8 cellular contexts compared by ENCODE assay signal in the genomic region with DNA sequence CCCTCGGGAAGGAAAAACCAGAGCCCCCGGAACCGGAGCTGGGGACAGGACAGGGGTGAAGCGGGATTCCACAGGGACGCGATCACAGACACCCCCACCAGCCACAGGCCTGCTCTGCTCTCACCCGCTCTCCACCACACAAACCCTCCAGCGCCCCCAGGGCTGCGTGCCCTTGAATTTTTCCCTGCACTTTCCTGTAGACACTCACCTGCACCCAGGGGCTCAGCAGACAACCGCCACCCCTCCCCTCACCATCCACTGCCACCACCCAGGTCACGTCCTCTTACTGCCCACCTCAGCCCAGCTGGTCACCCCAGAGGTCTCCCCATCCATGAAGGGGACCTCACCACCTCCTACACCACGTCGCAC. TPM values are rescaled to one million over a fixed set of nuclear protein-coding genes. Genes with fewer than 3 reads are reported as not detected.
DNase-seq lines count a peak whose midpoint lies in the region; ATAC-seq, FAIRE-seq and TF ChIP-seq lines count a peak whose summit lies in the region.

No MANE protein-coding gene starts in this region.

- H3K4me3 ChIP-seq in A549 (peak overlapping the region; percentile 56), HUES48 (ENCODE audit: low read depth, low read length) (peak overlapping the region; percentile 63), brain microvascular endothelial cell (ENCODE audit: low read depth, low read length) (peak overlapping the region; percentile 73), lung (peak overlapping the region; percentile 29)

- WGBS in A549 (ENCODE audit: missing lambda C conversion rate): 25% methylated on average over 7 of the region's 13 CpGs
- WGBS in lung, 2 donors: 27 to 29% methylated on average over 10 to 13 of the region's 13 CpGs

- H3K27ac ChIP-seq in A549: peak overlapping the region; percentile 34 to 70; a peak in 3 of 6 replicates
- H3K27ac ChIP-seq in HUES48 (ENCODE audit: low read depth, low read length): no peak overlapping the region
- no peak overlapping the region for H3K27ac ChIP-seq in brain microvascular endothelial cell
- H3K27ac ChIP-seq in lung (ENCODE audit: low read depth in 1 of 2, low read length in 1 of 2): no peak overlapping the region

- H3K4me1 ChIP-seq in A549 (peaks cover 4% of the 10 kb centered on the region; the same call in 1 of the 3 replicates), HUES48 (ENCODE audit: control insufficient read depth, insufficient read depth, low read length) (peaks cover 7% of the 10 kb centered on the region; the same call in 1 of the 2 replicates), lung (ENCODE audit: control insufficient read depth in 2 of 2, insufficient read depth in 2 of 2, low read length in 2 of 2) (peaks cover 0 to 6% of the 10 kb centered on the region in 2 donors)

- H3K4me2 ChIP-seq in A549: peak overlapping the region; percentile 88

- FAIRE-seq in A549 (lab: Jason Lieb, UNC): no peak

- DNase-seq in A549 (ENCODE audit: low read depth in 1 of 2, low spot score in 1 of 2): no peak
- DNase-seq in brain microvascular endothelial cell: no peak
- DNase-seq in lung (ENCODE audit: low spot score): no peak
- no peak for DNase-seq in nucleus accumbens (lab: John Stamatoyannopoulos, UW)

- TF ChIP-seq CTCF in A549 (IDR thresholded peaks at IDR 0.05): no peak
- TF ChIP-seq CTCF in brain microvascular endothelial cell (IDR thresholded peaks at IDR 0.05; ENCODE audit: low read depth, low read length, missing control alignments): peak; percentile 25
- no peak for TF ChIP-seq CTCF in lung (IDR thresholded peaks at IDR 0.05; ENCODE audit: control extremely low read depth, extremely low read depth)

- POLR2A ChIA-PET in A549 (lab: Yijun Ruan, JAX): no interaction called here

- no peak for TF ChIP-seq POLR2A in A549 (IDR thresholded peaks at IDR 0.05; ENCODE audit: low read length)

- H3K27me3 ChIP-seq in HUES48 (ENCODE audit: control insufficient read depth, insufficient read depth, low read length): peaks cover 78% of the 10 kb centered on the region
- peaks cover 28% of the 10 kb centered on the region for H3K27me3 ChIP-seq in brain microvascular endothelial cell (replicated peaks)
- no peaks in the 10 kb centered on the region for H3K27me3 ChIP-seq in lung (ENCODE audit: control insufficient read depth, insufficient read depth)

- no peak for TF ChIP-seq EP300 in A549 (IDR thresholded peaks at IDR 0.05)

- no peaks in the 10 kb centered on the region for H3K36me3 ChIP-seq in HUES48 (ENCODE audit: control insufficient read depth, insufficient read depth, low read length)
- H3K36me3 ChIP-seq in brain microvascular endothelial cell (replicated peaks): no peaks in the 10 kb centered on the region
- H3K36me3 ChIP-seq in lung (ENCODE audit: control insufficient read depth in 2 of 2, insufficient read depth in 2 of 2, low read length in 2 of 2): no peaks in the 10 kb centered on the region

- ATAC-seq in A549 (peak in 1 of 2 experiments; percentile 31; a peak in 3 of 6 replicates), lung (ENCODE audit: insufficient read depth, low FRiP score) (no peak), HG02623 (IDR thresholded peaks at IDR 0.05; ENCODE audit: unreplicated experiment) (no peak), HG02981 (IDR thresholded peaks at IDR 0.05; ENCODE audit: unreplicated experiment) (no peak), HG03196 (IDR thresholded peaks at IDR 0.05; ENCODE audit: unreplicated experiment) (no peak)

- no peak for TF ChIP-seq RAD21 in A549 (conservative IDR thresholded peaks at IDR 0.05 in 1 of 2, IDR thresholded peaks at IDR 0.05 in 1 of 2)

- no peak overlapping the region for H3K9ac ChIP-seq in HUES48 (ENCODE audit: low read depth, low read length)

- CTCF ChIA-PET in A549 (lab: Yijun Ruan, JAX): no interaction called here

- in situ Hi-C loops in brain microvascular endothelial cell (cut with HindIII; ENCODE audit: low pct_ligation_motif_present, low sequenced_read_pairs): no loop called here

- no peaks in the 10 kb centered on the region for H3K9me3 ChIP-seq in A549
- H3K9me3 ChIP-seq in HUES48 (ENCODE audit: control insufficient read depth, insufficient read depth, low read length): no peaks in the 10 kb centered on the region
- H3K9me3 ChIP-seq in lung (ENCODE audit: control insufficient read depth in 2 of 2, insufficient read depth in 1 of 2, low read length in 1 of 2): no peaks in the 10 kb centered on the region

TF ChIP-seq in A549, 52 proteins besides CTCF, POLR2A, EP300 and RAD21:
- TF ChIP-seq RARB (CRISPR knock-in tag; IDR thresholded peaks at IDR 0.05): no peak
- TF ChIP-seq, protein P1, sequence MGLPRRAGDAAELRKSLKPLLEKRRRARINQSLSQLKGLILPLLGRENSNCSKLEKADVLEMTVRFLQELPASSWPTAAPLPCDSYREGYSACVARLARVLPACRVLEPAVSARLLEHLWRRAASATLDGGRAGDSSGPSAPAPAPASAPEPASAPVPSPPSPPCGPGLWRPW (IDR thresholded peaks at IDR 0.05): no peak
- no peak for TF ChIP-seq PHF8 (IDR thresholded peaks at IDR 0.05; ENCODE audit: borderline replicate concordance, low read depth)
- TF ChIP-seq CBX2 (IDR thresholded peaks at IDR 0.05; ENCODE audit: borderline replicate concordance, low read depth): no peak
- TF ChIP-seq, protein P2, sequence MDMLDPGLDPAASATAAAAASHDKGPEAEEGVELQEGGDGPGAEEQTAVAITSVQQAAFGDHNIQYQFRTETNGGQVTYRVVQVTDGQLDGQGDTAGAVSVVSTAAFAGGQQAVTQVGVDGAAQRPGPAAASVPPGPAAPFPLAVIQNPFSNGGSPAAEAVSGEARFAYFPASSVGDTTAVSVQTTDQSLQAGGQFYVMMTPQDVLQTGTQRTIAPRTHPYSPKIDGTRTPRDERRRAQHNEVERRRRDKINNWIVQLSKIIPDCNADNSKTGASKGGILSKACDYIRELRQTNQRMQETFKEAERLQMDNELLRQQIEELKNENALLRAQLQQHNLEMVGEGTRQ (IDR thresholded peaks at IDR 0.05): no peak
- TF ChIP-seq NFE2L2 (conservative IDR thresholded peaks at IDR 0.05; ENCODE audit: low read length): no peak
- TF ChIP-seq, protein P3, sequence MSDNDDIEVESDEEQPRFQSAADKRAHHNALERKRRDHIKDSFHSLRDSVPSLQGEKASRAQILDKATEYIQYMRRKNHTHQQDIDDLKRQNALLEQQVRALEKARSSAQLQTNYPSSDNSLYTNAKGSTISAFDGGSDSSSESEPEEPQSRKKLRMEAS (IDR thresholded peaks at IDR 0.05): no peak
- TF ChIP-seq KDM5A (IDR thresholded peaks at IDR 0.05): no peak
- TF ChIP-seq TFCP2L1 (CRISPR knock-in tag; IDR thresholded peaks at IDR 0.05): no peak
- TF ChIP-seq HOXB5 (CRISPR knock-in tag; IDR thresholded peaks at IDR 0.05): no peak
- no peak for TF ChIP-seq ZFP36 (IDR thresholded peaks at IDR 0.05; ENCODE audit: borderline replicate concordance, partially characterized antibody)
- no peak for TF ChIP-seq ZNF302 (CRISPR knock-in tag; IDR thresholded peaks at IDR 0.05)
- no peak for TF ChIP-seq CEBPB (IDR thresholded peaks at IDR 0.05)
- no peak for TF ChIP-seq BHLHE40 (IDR thresholded peaks at IDR 0.05; ENCODE audit: low read depth, low read length)
- TF ChIP-seq CHD4 (IDR thresholded peaks at IDR 0.05; ENCODE audit: borderline replicate concordance): no peak
- TF ChIP-seq CHD2 (IDR thresholded peaks at IDR 0.05; ENCODE audit: low read length, partially characterized antibody): no peak
- no peak for TF ChIP-seq MYC (IDR thresholded peaks at IDR 0.05; ENCODE audit: borderline replicate concordance, low read length)

RNA-seq across cellular contexts. Expression of a gene that starts 0.6 kb away (rescaled TPM):
- polyA plus RNA-seq in A549 (2011; rRNA removed) (2.7 and 3.2 TPM in 2 replicates), A549 (2017; fragmentation: RNase III; extraction: RNeasy Plus Mini Kit Qiagen cat#74134 plus additional on column Dnase treatment) (4.2 to 5.0 TPM (median 4.5 TPM) in 3 replicates), lung (1 to 10 TPM; 1.2 to 6.2 TPM)
- polyA plus RNA-seq in A549 (2012; cell fraction: cytosol; rRNA removed): 2.0 TPM in 2 replicates
- 1.8 and 2.2 TPM in 2 replicates for polyA plus RNA-seq in A549 (2012; cell fraction: nucleus; rRNA removed)
- 0.39 and 1.4 TPM in 2 replicates for polyA minus RNA-seq in A549 (2011; rRNA and poly(A)+ RNA removed)
- 1 to 10 TPM; 2.4 to 2.9 TPM for total RNA-seq in lung

RNA-seq across cellular contexts. Expression of a gene that starts 19.5 kb away (rescaled TPM):
- polyA plus RNA-seq in A549 (2011; rRNA removed): 10.1 and 14.6 TPM in 2 replicates
- 7.5 and 8.2 TPM in 2 replicates for polyA plus RNA-seq in A549 (2012; cell fraction: cytosol; rRNA removed)
- 10.8 and 11.0 TPM in 2 replicates for polyA plus RNA-seq in A549 (2012; cell fraction: nucleus; rRNA removed)
- 15.5 to 29.8 TPM (median 24.4 TPM) in 3 replicates for polyA plus RNA-seq in A549 (2017; fragmentation: RNase III; extraction: RNeasy Plus Mini Kit Qiagen cat#74134 plus additional on column Dnase treatment)
- polyA minus RNA-seq in A549 (2011; rRNA and poly(A)+ RNA removed): 4.9 and 6.5 TPM in 2 replicates
- total RNA-seq in lung: 1 to 10 TPM in 1 of 2 donors, under 1 TPM in 1; 0.61 to 1.4 TPM
- 1 to 10 TPM in 1 of 2 donors, under 1 TPM in 1; 0.32 to 1.8 TPM for polyA plus RNA-seq in lung

RNA-seq across cellular contexts. Expression of a gene that starts 21.3 kb away (rescaled TPM):
- polyA plus RNA-seq in A549 (2011; rRNA removed) (5.7 and 6.6 TPM in 2 replicates), A549 (2017; fragmentation: RNase III; extraction: RNeasy Plus Mini Kit Qiagen cat#74134 plus additional on column Dnase treatment) (0.89 to 1.2 TPM (median 1.1 TPM) in 3 replicates), lung (1 to 10 TPM in 1 of 2 donors, under 1 TPM in 1; 0.59 to 1.9 TPM)
- polyA plus RNA-seq in A549 (2012; cell fraction: cytosol; rRNA removed): 0.67 and 0.70 TPM in 2 replicates
- polyA plus RNA-seq in A549 (2012; cell fraction: nucleus; rRNA removed): 0.31 and 0.36 TPM in 2 replicates
- 1.4 TPM in 2 replicates for polyA minus RNA-seq in A549 (2011; rRNA and poly(A)+ RNA removed)
- total RNA-seq in lung: 1 to 10 TPM; 1.7 to 6.2 TPM

RNA-seq across cellular contexts. Expression of a gene that starts 44.5 kb away (rescaled TPM):
- 2.8 and 4.2 TPM in 2 replicates for polyA plus RNA-seq in A549 (2011; rRNA removed)
- polyA plus RNA-seq in A549 (2012; cell fraction: cytosol; rRNA removed): 0.66 and 0.98 TPM in 2 replicates
- 0.32 and 1.1 TPM in 2 replicates for polyA plus RNA-seq in A549 (2012; cell fraction: nucleus; rRNA removed)
- 3.3 to 5.4 TPM (median 4.5 TPM) in 3 replicates for polyA plus RNA-seq in A549 (2017; fragmentation: RNase III; extraction: RNeasy Plus Mini Kit Qiagen cat#74134 plus additional on column Dnase treatment)
- polyA minus RNA-seq in A549 (2011; rRNA and poly(A)+ RNA removed): 0.44 and 2.6 TPM in 2 replicates
- under 1 TPM; 0.94 to 0.98 TPM for total RNA-seq in lung
- polyA plus RNA-seq in lung: under 1 TPM; 0.56 to 0.93 TPM

Comparison
In these comparisons a context has a peak if more than half of its experiments do, and no peak if none do; other contexts are left out.
1. H3K27ac ChIP-seq: peak in A549 (2 of 2); none in HUES48 (single experiment), brain microvascular endothelial cell (single experiment) and lung (0 of 2).
2. Peak in every context shown above with its lines, with median percentiles within 50 percentile points of each other: H3K4me3 ChIP-seq.